8 cellular contexts compared by ENCODE assay signal in the genomic region with DNA sequence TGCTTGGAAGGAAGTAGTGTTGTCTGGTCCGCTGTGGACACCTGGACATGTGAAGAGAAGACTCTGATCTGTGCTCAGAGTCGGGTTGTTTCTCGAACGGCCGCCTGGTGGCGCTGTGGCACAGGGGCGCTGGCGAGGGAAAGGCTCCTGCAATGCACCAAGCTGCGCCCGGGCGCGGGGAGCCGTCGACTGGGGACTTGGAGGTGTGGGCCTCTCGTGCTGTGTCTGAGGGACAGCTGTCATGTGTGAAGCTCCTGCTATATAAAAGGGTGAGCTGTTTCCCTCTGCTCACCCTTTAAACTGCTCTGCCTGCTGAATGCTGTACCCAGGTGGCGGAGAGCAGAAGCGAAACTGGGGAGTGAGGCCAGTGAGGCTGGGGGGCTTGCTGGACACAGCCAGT. TPM values are rescaled to one million over a fixed set of nuclear protein-coding genes. Genes with fewer than 3 reads are reported as not detected.
DNase-seq lines count a peak whose midpoint lies in the region; ATAC-seq and TF ChIP-seq lines count a peak whose summit lies in the region.

No MANE protein-coding gene starts in this region.

- H3K27ac Mint-ChIP-seq in natural killer cell = no peak overlapping the region

- peak; percentile 85 for TF ChIP-seq CTCF in natural killer cell (IDR thresholded peaks at IDR 0.05)

- intact Hi-C loops in natural killer cell (cut with micrococcal nuclease) = loop anchor here (1.0 kb wide), 4 partner anchors 139 to 306 kb away; no protein-coding TSS in a partner anchor

- ATAC-seq in HG02885 (IDR thresholded peaks at IDR 0.05; ENCODE audit: poor library complexity, unreplicated experiment) = peak; percentile 56
- ATAC-seq in natural killer cell = peak; percentile 82 to 92 (median 83)

- TF ChIP-seq POLR2A in erythroblast (IDR thresholded peaks at IDR 0.05; ENCODE audit: low read length) = no peak

- DNase-seq in EH (ENCODE audit: low read depth) (peak; percentile 59), NOMO-1 (lab: John Stamatoyannopoulos, UW; ENCODE audit: unreplicated experiment in 2 of 2) (peak; percentile 55 to 56), activated T-cell treated with anti-CD3 and anti-CD28 coated beads for 1 hour (ENCODE audit: low read depth) (peak; percentile 61), erythroblast (lab: John Stamatoyannopoulos, UW) (peak; percentile 76 to 87), natural killer cell (peak; percentile 58), amniotic stem cell (lab: John Stamatoyannopoulos, UW) (no peak)
- DNase-seq in stimulated activated CD8-positive, alpha-beta memory T cell treated with anti-CD3 and anti-CD28 coated beads, Interleukin-7, amount 100 ng/mL, for 48 hours (ENCODE audit: extremely low read depth in 1 of 2, low read depth in 1 of 2) = peak; percentile 41 to 53

- H3K4me3 Mint-ChIP-seq in natural killer cell = peak overlapping the region; percentile 53

- no peaks in the 10 kb centered on the region for H3K9me3 Mint-ChIP-seq in natural killer cell

- H3K36me3 Mint-ChIP-seq in natural killer cell = no peaks in the 10 kb centered on the region

- H3K27me3 Mint-ChIP-seq in natural killer cell (ENCODE audit: low read depth in 2 of 2) = peaks cover 14 to 26% of the 10 kb centered on the region in 2 donors

- H3K4me1 Mint-ChIP-seq in natural killer cell = peaks cover 0 to 5% of the 10 kb centered on the region in 2 donors

RNA-seq across cellular contexts. Expression of gene GNAL, which starts 44.0 kb away (rescaled TPM):
- total RNA-seq in natural killer cell = 10 to 100 TPM; 10.9 to 15.0 (median 12.6) TPM
